11 cellular contexts compared by ENCODE assay signal in genomic region chr1:87478231-87478630, GRCh38.
A peak's percentile ranks its signal among the peaks of the same experiment; 100 is the strongest.
DNase-seq lines count a peak whose midpoint lies in the region; ATAC-seq and TF ChIP-seq lines count a peak whose summit lies in the region.
"Had no signal": no experiment of that assay in that cellular context is flagged by ENCODE, and none has a peak within 500 bp of the region (broad histone marks: within the 10 kb centered on the region; RNA-seq: fewer than 3 reads in every experiment).

No MANE protein-coding gene starts in this region.

- TF ChIP-seq CTCF in GM23338 (conservative IDR thresholded peaks at IDR 0.05; ENCODE audit: low read depth in 2 of 2): peak; percentile 17 to 67; a peak in 2 of 4 replicates
- peak; percentile 33 for TF ChIP-seq CTCF in neural progenitor cell (IDR thresholded peaks at IDR 0.05)

- no peaks in the 10 kb centered on the region for H3F3A ChIP-seq in GM23338 (replicated peaks; ENCODE audit: low read depth)
- H3F3A ChIP-seq in neural progenitor cell (ENCODE audit: low read depth): no peaks in the 10 kb centered on the region

- H3K36me3 Mint-ChIP-seq in GM23338 (ENCODE audit: low read depth): no peaks in the 10 kb centered on the region
- no peaks in the 10 kb centered on the region for H3K36me3 Mint-ChIP-seq in neural progenitor cell

- H3K9ac ChIP-seq in neural progenitor cell: no peak overlapping the region

- H3K9me2 ChIP-seq in GM23338 (ENCODE audit: insufficient read depth): peaks cover 6% of the 10 kb centered on the region; the same call in 1 of the 2 replicates

- H3K4me3 ChIP-seq in GM23338: no peak overlapping the region
- H3K4me3 ChIP-seq in neural progenitor cell: no peak overlapping the region

- ATAC-seq in GM23338 (peak; percentile 93), GM18505 (IDR thresholded peaks at IDR 0.05; ENCODE audit: unreplicated experiment) (no peak)
- ATAC-seq: activated T-helper 17 cell treated with anti-CD3 and anti-CD28 coated beads, Interleukin-2, amount 50 U/mL, for 72 hours had no signal

- H3K27me3 ChIP-seq in GM23338 (ENCODE audit: insufficient read depth) (no peaks in the 10 kb centered on the region), neural progenitor cell (no peaks in the 10 kb centered on the region)

- H3K4me1 ChIP-seq in GM23338 (ENCODE audit: insufficient read depth) (no peaks in the 10 kb centered on the region; the same call in 1 of the 2 replicates), neural progenitor cell (no peaks in the 10 kb centered on the region)

- H3K4me1 Mint-ChIP-seq in GM23338: peaks cover 9% of the 10 kb centered on the region
- H3K4me1 Mint-ChIP-seq in neural progenitor cell: no peaks in the 10 kb centered on the region
- H3K4me1 Mint-ChIP-seq: activated T-helper 17 cell treated with anti-CD3 and anti-CD28 coated beads, Interleukin-2, amount 50 U/mL, for 72 hours had no signal

- intact Hi-C loops in head of caudate nucleus (cut with DNase I): no loop called here

- H3K27ac ChIP-seq in GM23338 (ENCODE audit: low read depth): no peak overlapping the region
- H3K27ac ChIP-seq in neural progenitor cell: no peak overlapping the region

- H3K9me3 Mint-ChIP-seq in GM23338 (no peaks in the 10 kb centered on the region), neural progenitor cell (no peaks in the 10 kb centered on the region)
- H3K9me3 Mint-ChIP-seq: activated T-helper 17 cell treated with anti-CD3 and anti-CD28 coated beads, Interleukin-2, amount 50 U/mL, for 72 hours had no signal

- TF ChIP-seq POLR2A in GM18505 (IDR thresholded peaks at IDR 0.05; ENCODE audit: borderline replicate concordance, extremely low read depth, insufficient read depth, insufficient read length): no peak

- H3K79me2 ChIP-seq in GM23338 (replicated peaks; ENCODE audit: insufficient read depth) (no peaks in the 10 kb centered on the region), neural progenitor cell (ENCODE audit: low read depth) (no peaks in the 10 kb centered on the region)

- no peaks in the 10 kb centered on the region for H3K9me3 ChIP-seq in neural progenitor cell (ENCODE audit: low read depth)

- H3K27ac Mint-ChIP-seq in GM23338 (no peak overlapping the region), neural progenitor cell (no peak overlapping the region)
- H3K27ac Mint-ChIP-seq: activated T-helper 17 cell treated with anti-CD3 and anti-CD28 coated beads, Interleukin-2, amount 50 U/mL, for 72 hours had no signal

- no peaks in the 10 kb centered on the region for H3K27me3 Mint-ChIP-seq in GM23338 (ENCODE audit: insufficient read depth, low read depth, poor library complexity)
- no peaks in the 10 kb centered on the region for H3K27me3 Mint-ChIP-seq in neural progenitor cell (ENCODE audit: insufficient read depth, low read depth)
- H3K27me3 Mint-ChIP-seq: activated T-helper 17 cell treated with anti-CD3 and anti-CD28 coated beads, Interleukin-2, amount 50 U/mL, for 72 hours had no signal

- H2AFZ ChIP-seq in GM23338: no peak overlapping the region
- H2AFZ ChIP-seq in neural progenitor cell (replicated peaks): no peak overlapping the region

- H4K20me1 ChIP-seq in GM23338 (replicated peaks; ENCODE audit: insufficient read depth): no peaks in the 10 kb centered on the region
- no peaks in the 10 kb centered on the region for H4K20me1 ChIP-seq in neural progenitor cell (ENCODE audit: low read depth)

- no peak overlapping the region for H3K4me3 Mint-ChIP-seq in GM23338
- no peak overlapping the region for H3K4me3 Mint-ChIP-seq in neural progenitor cell
- H3K4me3 Mint-ChIP-seq: activated T-helper 17 cell treated with anti-CD3 and anti-CD28 coated beads, Interleukin-2, amount 50 U/mL, for 72 hours had no signal

- H3K36me3 ChIP-seq in GM23338 (ENCODE audit: insufficient read depth): no peaks in the 10 kb centered on the region
- no peaks in the 10 kb centered on the region for H3K36me3 ChIP-seq in neural progenitor cell

- DNase-seq in GM23338 (ENCODE audit: low spot score) (peak; percentile 69), RPMI7951 (ENCODE audit: low read depth) (peak; percentile 38), head of caudate nucleus (peak in 26 of 42 donors; percentile 3 to 51 (median 22)), neural progenitor cell (ENCODE audit: low spot score) (peak; percentile 56), GM19240 (ENCODE audit: insufficient read length, low spot score) (no peak), NCI-H2081 treated with DMSO at 0.1 percent for 48 hours (lab: John Stamatoyannopoulos, UW) (no peak), SHP77 treated with DMSO at 0.1 percent for 48 hours (lab: John Stamatoyannopoulos, UW) (no peak)
- DNase-seq: effector CD8-positive, alpha-beta T cell; NCI-H524 had no signal

- no peak overlapping the region for H3K4me2 ChIP-seq in GM23338
- no peak overlapping the region for H3K4me2 ChIP-seq in neural progenitor cell

TF ChIP-seq in GM23338, 12 proteins besides CTCF, POLR2A, EP300 and RAD21:
- TF ChIP-seq ETS1 (IDR thresholded peaks at IDR 0.05) (no peak), ZNF114 (CRISPR knock-in tag; IDR thresholded peaks at IDR 0.05) (no peak), ZNF462 (CRISPR knock-in tag; IDR thresholded peaks at IDR 0.05) (peak; percentile 49; the same call in 1 of the 2 replicates), CREB1 (CRISPR knock-in tag; IDR thresholded peaks at IDR 0.05; ENCODE audit: low read depth) (no peak)

Comparison
In these comparisons a context has a peak if more than half of its experiments do, and no peak if none do; other contexts are left out.
1. DNase-seq: peak in GM23338 (single experiment), RPMI7951 (single experiment), head of caudate nucleus (26 of 42) and neural progenitor cell (single experiment); none in GM19240 (single experiment), NCI-H2081 treated with DMSO at 0.1 percent for 48 hours (single experiment) and SHP77 treated with DMSO at 0.1 percent for 48 hours (single experiment).